Comparison of ENCODE assay signal across 8 cellular contexts in genomic region chr11:5891216-5891800, GRCh38. TPM values are rescaled to one million over a fixed set of nuclear protein-coding genes. Genes with fewer than 3 reads are reported as not detected.
DNase-seq lines count a peak whose midpoint lies in the region; ATAC-seq and TF ChIP-seq lines count a peak whose summit lies in the region.

No MANE protein-coding gene starts in this region.

- H3K9me2 ChIP-seq in DOHH2 (replicated peaks; ENCODE audit: control insufficient read depth, low read length) = no peaks in the 10 kb centered on the region

- ATAC-seq in HG02759 (IDR thresholded peaks at IDR 0.05; ENCODE audit: unreplicated experiment) (no peak), HG02798 (IDR thresholded peaks at IDR 0.05; ENCODE audit: poor library complexity, unreplicated experiment) (no peak)

- H3K9me3 ChIP-seq in DOHH2 (ENCODE audit: control insufficient read depth, insufficient read depth, low read length) = no peaks in the 10 kb centered on the region

- in situ Hi-C loops in astrocyte of the spinal cord (cut with HindIII; ENCODE audit: low sequenced_read_pairs) = no loop called here

- no peaks in the 10 kb centered on the region for H4K20me1 ChIP-seq in DOHH2 (ENCODE audit: control insufficient read depth, insufficient read depth, low read depth, low read length)

- no peak overlapping the region for H3K56ac ChIP-seq in mesendoderm (ENCODE audit: low read length)

- no peak overlapping the region for H3K4ac ChIP-seq in mesendoderm (ENCODE audit: low read depth, low read length)

- WGBS in mesendoderm (ENCODE audit: extremely low coverage, insufficient coverage, low lambda C conversion rate) = no CpG with 5 or more reads among the region's 4 CpGs

- H3K79me1 ChIP-seq in mesendoderm (ENCODE audit: low read length) = no peaks in the 10 kb centered on the region

- no peak overlapping the region for H3K23ac ChIP-seq in mesendoderm (ENCODE audit: low read length)

- H2BK5ac ChIP-seq in mesendoderm (ENCODE audit: low read length) = no peak overlapping the region

- H3K27ac ChIP-seq in DOHH2 (ENCODE audit: low read depth, low read length) = no peak overlapping the region
- H3K27ac ChIP-seq in mesendoderm (ENCODE audit: low read depth, low read length) = no peak overlapping the region

- DNase-seq in LNCaP clone FGC (ENCODE audit: low read depth) = no peak
- peak; percentile 4 for DNase-seq in astrocyte of the spinal cord (ENCODE audit: low read depth, low spot score)
- peak; percentile 25 for DNase-seq in mesendoderm
- DNase-seq in nucleus accumbens (lab: John Stamatoyannopoulos, UW) = no peak
- DNase-seq in stimulated activated CD4-positive, alpha-beta T cell treated with anti-CD3 and anti-CD28 coated beads, Interleukin-2, amount 100 ng/mL, for 24 hours = no peak

- H4K5ac ChIP-seq in mesendoderm (ENCODE audit: low read length) = no peak overlapping the region

- H3K9ac ChIP-seq in mesendoderm (ENCODE audit: low read length) = no peak overlapping the region

- H2BK120ac ChIP-seq in mesendoderm (ENCODE audit: low read depth, low read length) = no peak overlapping the region

- H3K4me1 ChIP-seq in DOHH2 (ENCODE audit: control insufficient read depth, low read length) = no peaks in the 10 kb centered on the region
- no peaks in the 10 kb centered on the region for H3K4me1 ChIP-seq in mesendoderm (ENCODE audit: control insufficient read depth, low read depth, low read length)

- H3K4me2 ChIP-seq in DOHH2 (ENCODE audit: low read length) = no peak overlapping the region
- no peak overlapping the region for H3K4me2 ChIP-seq in mesendoderm (ENCODE audit: low read length)

- H3K18ac ChIP-seq in mesendoderm (ENCODE audit: low read length) = no peak overlapping the region

- H4K8ac ChIP-seq in mesendoderm (ENCODE audit: low read depth, low read length) = no peak overlapping the region

- TF ChIP-seq CTCF in DOHH2 (IDR thresholded peaks at IDR 0.05; ENCODE audit: low read depth, low read length, poor library complexity, severe bottlenecking) (peak; percentile 12), LNCaP clone FGC (IDR thresholded peaks at IDR 0.05; ENCODE audit: control insufficient read depth, extremely low read depth, insufficient read depth) (peak; percentile 39; the same call in 1 of the 2 replicates), astrocyte of the spinal cord (IDR thresholded peaks at IDR 0.05; ENCODE audit: low read depth, low read length) (peak; percentile 24)

- H3K27me3 ChIP-seq in DOHH2 (ENCODE audit: control insufficient read depth, low read length) (no peaks in the 10 kb centered on the region), mesendoderm (ENCODE audit: insufficient read depth, low read length, poor library complexity) (no peaks in the 10 kb centered on the region)

- H3F3A ChIP-seq in DOHH2 (ENCODE audit: control insufficient read depth, insufficient read depth) = no peaks in the 10 kb centered on the region

- H3K36me3 ChIP-seq in DOHH2 (ENCODE audit: control insufficient read depth, low read length) = no peaks in the 10 kb centered on the region
- no peaks in the 10 kb centered on the region for H3K36me3 ChIP-seq in mesendoderm (ENCODE audit: control insufficient read depth, insufficient read depth, low read length)

- no peak overlapping the region for H2BK15ac ChIP-seq in mesendoderm (replicated peaks; ENCODE audit: low read depth)

- H2AK5ac ChIP-seq in mesendoderm (ENCODE audit: low read length) = no peak overlapping the region

- H3K4me3 ChIP-seq in DOHH2 (ENCODE audit: low read length) = no peak overlapping the region
- H3K4me3 ChIP-seq in LNCaP clone FGC (ENCODE audit: low read depth, low read length) = no peak overlapping the region
- H3K4me3 ChIP-seq in astrocyte of the spinal cord (ENCODE audit: low read depth, low read length) = no peak overlapping the region
- H3K4me3 ChIP-seq in mesendoderm (ENCODE audit: low read length) = no peak overlapping the region

- no peaks in the 10 kb centered on the region for H3K79me2 ChIP-seq in DOHH2 (ENCODE audit: control insufficient read depth, low read length)
- no peaks in the 10 kb centered on the region for H3K79me2 ChIP-seq in mesendoderm (ENCODE audit: control insufficient read depth, insufficient read depth, low read length)

RNA-seq across cellular contexts. Expression of gene OR52E5, which starts 1.7 kb away (rescaled TPM):
- polyA plus RNA-seq in mesendoderm (2013, experiment 1 of 2) = not detected
- polyA plus RNA-seq in mesendoderm (2013, experiment 2 of 2) = not detected

RNA-seq across cellular contexts. Expression of gene OR52E4, which starts 10.9 kb away (rescaled TPM):
- polyA plus RNA-seq in mesendoderm (2013, experiment 1 of 2) = not detected
- polyA plus RNA-seq in mesendoderm (2013, experiment 2 of 2) = not detected

RNA-seq across cellular contexts. Expression of gene OR52E8, which starts 33.8 kb away (rescaled TPM):
- not detected for polyA plus RNA-seq in mesendoderm (2013, experiment 1 of 2)
- not detected for polyA plus RNA-seq in mesendoderm (2013, experiment 2 of 2)

RNA-seq across cellular contexts. Expression of gene OR52E6, which starts 49.6 kb away (rescaled TPM):
- polyA plus RNA-seq in mesendoderm (2013, experiment 1 of 2) = not detected
- polyA plus RNA-seq in mesendoderm (2013, experiment 2 of 2) = not detected

RNA-seq across cellular contexts. Expression of gene OR56A3, which starts 50.7 kb away (rescaled TPM):
- polyA plus RNA-seq in mesendoderm (2013, experiment 1 of 2) = not detected
- polyA plus RNA-seq in mesendoderm (2013, experiment 2 of 2) = not detected

Comparison
In these comparisons a context has a peak if more than half of its experiments do, and no peak if none do; other contexts are left out.
1. DNase-seq: peak in astrocyte of the spinal cord (single experiment) and mesendoderm (single experiment); none in LNCaP clone FGC (single experiment), nucleus accumbens (0 of 56) and stimulated activated CD4-positive, alpha-beta T cell treated with anti-CD3 and anti-CD28 coated beads, Interleukin-2, amount 100 ng/mL, for 24 hours (0 of 2).
2. Peak in every context shown above with its lines, with median percentiles within 50 percentile points of each other: CTCF ChIP-seq.